8 cellular contexts compared by ENCODE assay signal in the genomic region with DNA sequence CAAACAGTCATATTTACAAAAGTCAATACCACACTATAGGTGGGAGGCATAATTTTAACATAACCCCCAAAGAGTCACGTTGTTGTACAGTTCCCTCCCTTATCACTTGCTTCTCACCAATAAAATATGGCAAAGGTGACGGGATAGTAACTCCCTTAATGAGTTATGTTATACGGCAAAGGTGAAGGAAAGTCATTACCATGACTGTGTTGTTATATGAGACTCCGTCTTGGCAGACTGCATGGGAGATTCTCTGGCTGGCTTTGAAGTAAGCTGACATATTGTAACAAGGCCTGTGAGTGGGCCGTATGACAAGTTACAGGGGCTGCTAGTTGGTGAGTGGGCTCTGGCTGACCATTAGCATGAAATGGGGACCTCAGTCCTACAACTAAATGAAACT.
"Had no signal": no experiment of that assay in that cellular context is flagged by ENCODE, and none has a peak within 500 bp of the region (broad histone marks: within the 10 kb centered on the region; RNA-seq: fewer than 3 reads in every experiment).

No MANE protein-coding gene starts in this region.

- H3K27ac Mint-ChIP-seq: IgD-negative memory B cell had no signal

- H3K9ac ChIP-seq: KMS-11 had no signal

- H3K27me3 Mint-ChIP-seq: IgD-negative memory B cell had no signal

- H3K27ac ChIP-seq: HL-60, KMS-11 had no signal

- H3K4me1 Mint-ChIP-seq: IgD-negative memory B cell had no signal

- DNase-seq: IMR-90, KBM-7, KG1 had no signal

- H3K4me2 ChIP-seq: KMS-11 had no signal

- ATAC-seq: HepG2, K562 had no signal

- H3K9me3 Mint-ChIP-seq: IgD-negative memory B cell had no signal

- H3K4me3 ChIP-seq: K562 had no signal

- H3K36me3 Mint-ChIP-seq: IgD-negative memory B cell had no signal

- H3K4me3 Mint-ChIP-seq: IgD-negative memory B cell had no signal
